8 cellular contexts compared by ENCODE assay signal in the genomic region with DNA sequence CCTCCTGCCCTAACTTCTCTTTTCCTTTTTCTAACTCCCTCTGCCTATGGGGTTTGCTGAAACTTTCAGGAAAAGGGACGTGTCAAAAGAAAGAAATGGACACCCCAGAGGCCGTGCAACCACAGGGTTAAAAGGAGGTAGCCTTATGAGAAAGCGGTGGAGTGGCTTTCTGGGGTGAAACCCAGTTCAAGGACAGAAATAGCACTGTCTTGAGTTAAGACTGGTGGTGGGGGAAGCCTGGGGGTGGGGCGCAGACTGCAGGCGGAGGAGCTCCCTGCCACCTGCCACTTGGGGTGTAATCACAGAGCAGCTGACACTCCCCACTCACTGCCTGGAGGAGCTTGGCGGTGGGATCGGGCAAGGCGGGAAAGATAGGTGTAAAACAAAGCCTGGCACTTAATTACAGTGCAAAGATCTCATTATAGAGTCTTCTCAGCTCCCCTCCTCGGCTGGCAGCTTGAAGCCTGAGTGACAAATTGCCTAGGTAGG.
A peak's percentile ranks its signal among the peaks of the same experiment; 100 is the strongest.
DNase-seq lines count a peak whose midpoint lies in the region; ATAC-seq and TF ChIP-seq lines count a peak whose summit lies in the region.

No MANE protein-coding gene starts in this region.

- no peaks in the 10 kb centered on the region for H3K79me2 ChIP-seq in parathyroid adenoma

- H3K36me3 Mint-ChIP-seq in T-helper 2 cell treated with Interferon-gamma antibody and Interleukin-4, amounts not matched to agents 5 μg/mL and 100 μg/mL, for 36 hours (ENCODE audit: low read depth), result no peaks in the 10 kb centered on the region

- H3K27me3 Mint-ChIP-seq in T-helper 2 cell treated with Interferon-gamma antibody and Interleukin-4, amounts not matched to agents 5 μg/mL and 100 μg/mL, for 36 hours (ENCODE audit: low read depth), result peaks cover 15% of the 10 kb centered on the region

- no peak overlapping the region for H3K27ac ChIP-seq in effector memory CD4-positive, alpha-beta T cell (ENCODE audit: insufficient read depth, low read length, poor library complexity, severe bottlenecking)
- H3K27ac ChIP-seq in parathyroid adenoma, result peak overlapping the region; percentile 68

- H3K9me3 Mint-ChIP-seq in T-helper 2 cell treated with Interferon-gamma antibody and Interleukin-4, amounts not matched to agents 5 μg/mL and 100 μg/mL, for 36 hours, result peaks cover 15% of the 10 kb centered on the region

- H3K4me1 Mint-ChIP-seq in T-helper 2 cell treated with Interferon-gamma antibody and Interleukin-4, amounts not matched to agents 5 μg/mL and 100 μg/mL, for 36 hours (ENCODE audit: low read depth), result peaks cover 10% of the 10 kb centered on the region

- DNase-seq in T-helper 2 cell treated with Interferon-gamma antibody and Interleukin-4, amounts not matched to agents 5 μg/mL and 100 μg/mL, for 36 hours (ENCODE audit: low spot score), result no peak
- DNase-seq in effector memory CD4-positive, alpha-beta T cell, result peak in 1 of 3 donors; percentile 5
- DNase-seq in ACHN, result no peak
- no peak for DNase-seq in NCI-H1930 (lab: John Stamatoyannopoulos, UW)

- H3K27ac Mint-ChIP-seq in T-helper 2 cell treated with Interferon-gamma antibody and Interleukin-4, amounts not matched to agents 5 μg/mL and 100 μg/mL, for 36 hours, result no peak overlapping the region

- peak overlapping the region; percentile 57 for H3K4me3 ChIP-seq in effector memory CD4-positive, alpha-beta T cell (ENCODE audit: insufficient read depth, low read depth, low read length, poor library complexity, severe bottlenecking)
- H3K4me3 ChIP-seq in parathyroid adenoma (ENCODE audit: low read depth, low read length), result peak overlapping the region; percentile 62

- no peaks in the 10 kb centered on the region for H3K9me3 ChIP-seq in effector memory CD4-positive, alpha-beta T cell (ENCODE audit: control insufficient read depth, low read length)
- no peaks in the 10 kb centered on the region for H3K9me3 ChIP-seq in parathyroid adenoma (ENCODE audit: control insufficient read depth, low read length)

- no peaks in the 10 kb centered on the region for H3K27me3 ChIP-seq in effector memory CD4-positive, alpha-beta T cell (replicated peaks; ENCODE audit: control insufficient read depth, insufficient read depth, low read length, poor library complexity, severe bottlenecking)
- no peaks in the 10 kb centered on the region for H3K27me3 ChIP-seq in parathyroid adenoma (ENCODE audit: control insufficient read depth, insufficient read depth, low read length)

- H3K4me1 ChIP-seq in effector memory CD4-positive, alpha-beta T cell (ENCODE audit: control insufficient read depth, insufficient read depth, low read length, poor library complexity, severe bottlenecking), result peaks cover 16% of the 10 kb centered on the region
- H3K4me1 ChIP-seq in parathyroid adenoma, result peaks cover 6% of the 10 kb centered on the region

- H2AFZ ChIP-seq in parathyroid adenoma, result peak overlapping the region; percentile 91

- peak overlapping the region; percentile 93 for H3K4me2 ChIP-seq in parathyroid adenoma (ENCODE audit: low read length)

- H3K9ac ChIP-seq in parathyroid adenoma, result no peak overlapping the region

- peak; percentile 71 for ATAC-seq in GM18909 (IDR thresholded peaks at IDR 0.05; ENCODE audit: poor library complexity, unreplicated experiment)
- ATAC-seq in HG03520 (IDR thresholded peaks at IDR 0.05; ENCODE audit: unreplicated experiment), result peak; percentile 55
- no peak for ATAC-seq in GM19023 (IDR thresholded peaks at IDR 0.05; ENCODE audit: unreplicated experiment)

- in situ Hi-C loops in ACHN (cut with HindIII; ENCODE audit: low pct_ligation_motif_present, low pct_unique_long_range_greater_than_20kb, low sequenced_read_pairs), result no loop called here

- no peak for TF ChIP-seq CTCF in parathyroid adenoma (IDR thresholded peaks at IDR 0.05)

- H3K36me3 ChIP-seq in effector memory CD4-positive, alpha-beta T cell (ENCODE audit: control insufficient read depth, insufficient read depth, low read length), result no peaks in the 10 kb centered on the region
- no peaks in the 10 kb centered on the region for H3K36me3 ChIP-seq in parathyroid adenoma (ENCODE audit: control insufficient read depth, insufficient read depth, low read length)

- peak overlapping the region; percentile 70 for H3K4me3 Mint-ChIP-seq in T-helper 2 cell treated with Interferon-gamma antibody and Interleukin-4, amounts not matched to agents 5 μg/mL and 100 μg/mL, for 36 hours
